ENCODE assay signal across 8 cellular contexts in genomic region chr6:56842602-56843475, GRCh38.
DNase-seq lines count a peak whose midpoint lies in the region; ATAC-seq lines count a peak whose summit lies in the region.

No MANE protein-coding gene starts in this region.

- H3K27ac Mint-ChIP-seq in IgD-negative memory B cell (no peak overlapping the region), T-cell (no peak overlapping the region)

- H3K36me3 ChIP-seq in endocrine pancreas (ENCODE audit: control insufficient read depth, insufficient read depth, low read length), result no peaks in the 10 kb centered on the region
- H3K36me3 ChIP-seq in urinary bladder (ENCODE audit: insufficient read depth), result no peaks in the 10 kb centered on the region

- peak overlapping the region; percentile 42 for H3K27ac ChIP-seq in urinary bladder (ENCODE audit: low read depth)

- peak overlapping the region; percentile 92 for H3K9ac ChIP-seq in endocrine pancreas (ENCODE audit: control insufficient read depth, insufficient read depth, low read length)

- DNase-seq in GDM1 (lab: John Stamatoyannopoulos, UW) (peak; percentile 63), T-cell (peak in 1 of 34 experiments; percentile 12), midbrain (lab: John Stamatoyannopoulos, UW) (peak; percentile 46), HUDEP-2 (lab: John Stamatoyannopoulos, UW; ENCODE audit: unreplicated experiment in 76 of 76) (no peak)

- ATAC-seq in GM21576 (IDR thresholded peaks at IDR 0.05; ENCODE audit: unreplicated experiment) (peak; percentile 9), T-cell (replicated peaks in 1 of 4) (no peak)

- peak overlapping the region; percentile 98 for H3K4me3 ChIP-seq in endocrine pancreas (ENCODE audit: control insufficient read depth, insufficient read depth, low read length)
- peak overlapping the region; percentile 74 for H3K4me3 ChIP-seq in urinary bladder (ENCODE audit: low read depth, low read length)

- 3% methylated on average over 47 of the region's 47 CpGs for WGBS in urinary bladder

- peak overlapping the region; percentile 2 to 91 (median 74) for H3K4me3 Mint-ChIP-seq in IgD-negative memory B cell
- H3K4me3 Mint-ChIP-seq in T-cell, result peak overlapping the region; percentile 71 to 87 (median 79)

- H3K27me3 Mint-ChIP-seq in IgD-negative memory B cell (peaks cover 41% of the 10 kb centered on the region), T-cell (peaks cover 45 to 63% of the 10 kb centered on the region in 2 donors)

- H3K9me3 Mint-ChIP-seq in IgD-negative memory B cell, result peaks cover 0 to 1% (median 0%) of the 10 kb centered on the region in 3 donors
- H3K9me3 Mint-ChIP-seq in T-cell, result no peaks in the 10 kb centered on the region

- CTCF ChIA-PET in T-cell (lab: Charles Lee), result no interaction called here

- peaks cover 19% of the 10 kb centered on the region for H3K4me1 ChIP-seq in endocrine pancreas (ENCODE audit: control insufficient read depth, insufficient read depth, low read length)
- no peaks in the 10 kb centered on the region for H3K4me1 ChIP-seq in urinary bladder (ENCODE audit: insufficient read depth)

- no peaks in the 10 kb centered on the region for H3K9me3 ChIP-seq in endocrine pancreas (ENCODE audit: control insufficient read depth, low read length)

- POLR2A ChIA-PET in T-cell (lab: Charles Lee), result no interaction called here

- H3K4me1 Mint-ChIP-seq in IgD-negative memory B cell (peaks cover 0 to 8% (median 7%) of the 10 kb centered on the region in 3 donors), T-cell (peaks cover 5 to 9% (median 9%) of the 10 kb centered on the region in 3 donors)

- no peaks in the 10 kb centered on the region for H3K27me3 ChIP-seq in endocrine pancreas (ENCODE audit: control insufficient read depth, insufficient read depth, low read length)

- no peaks in the 10 kb centered on the region for H3K36me3 Mint-ChIP-seq in IgD-negative memory B cell
- H3K36me3 Mint-ChIP-seq in T-cell, result no peaks in the 10 kb centered on the region

Comparison
In these comparisons a context has a peak if more than half of its experiments do, and no peak if none do; other contexts are left out.
1. DNase-seq: peak in GDM1 (single experiment) and midbrain (single experiment); none in HUDEP-2 (0 of 76).